Comparison of ENCODE assay signal across 2 cellular contexts in the genomic region with DNA sequence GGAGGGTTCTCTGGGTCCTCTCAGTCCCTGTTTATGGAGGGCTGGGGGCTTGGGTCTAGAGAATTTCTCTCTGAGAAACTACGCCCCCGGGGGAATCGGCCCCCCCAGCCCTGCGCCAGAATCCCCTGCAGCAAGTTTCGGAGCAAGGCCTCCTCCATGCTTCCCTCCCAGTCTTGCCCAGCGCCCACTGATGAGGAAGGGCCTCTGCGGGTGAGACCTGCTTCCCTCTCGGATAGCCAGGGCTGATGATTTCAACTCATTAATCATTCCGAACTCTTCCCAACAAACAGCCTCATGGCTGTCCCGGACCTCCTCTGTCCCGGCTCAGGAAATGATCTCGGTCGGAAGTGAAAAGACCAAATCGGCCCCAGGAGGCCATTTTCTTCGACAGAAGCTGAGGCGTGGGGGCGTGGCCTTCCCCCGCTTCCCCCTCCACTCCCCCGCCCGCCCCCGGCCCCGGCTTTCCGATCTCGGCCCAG.
A peak's percentile ranks its signal among the peaks of the same experiment; 100 is the strongest.
TF ChIP-seq lines count a peak whose summit lies in the region.

No MANE protein-coding gene starts in this region.

TF ChIP-seq in HEK293T, 16 proteins besides CTCF, POLR2A, EP300 and RAD21:
- TF ChIP-seq SP1 (IDR thresholded peaks at IDR 0.05) (no peak), TARDBP (IDR thresholded peaks at IDR 0.05) (no peak), FOXM1 (IDR thresholded peaks at IDR 0.05; ENCODE audit: borderline replicate concordance) (no peak), ELF4 (IDR thresholded peaks at IDR 0.05) (peak; percentile 29)

TF ChIP-seq in GM12878, 131 proteins besides CTCF, POLR2A, EP300 and RAD21 (continues in another document):
- TF ChIP-seq EGR1 (IDR thresholded peaks at IDR 0.05; ENCODE audit: borderline replicate concordance in 1 of 2, low read depth in 2 of 2, low read length in 2 of 2) = peak in 1 of 2 experiments; percentile 85; a peak in 2 of 3 replicates
- TF ChIP-seq DPF2 (IDR thresholded peaks at IDR 0.05) = 0 out of 2 replicates have a peak, but pooled peaks have one; percentile 10
- 0 out of 2 replicates have a peak, but pooled peaks have one; percentile 19 for TF ChIP-seq TARDBP (IDR thresholded peaks at IDR 0.05; ENCODE audit: borderline replicate concordance)
- peak; percentile 93 for TF ChIP-seq YY1 (IDR thresholded peaks at IDR 0.05; ENCODE audit: low read depth, low read length)
- TF ChIP-seq ATF2 (IDR thresholded peaks at IDR 0.05; ENCODE audit: low read length) = no peak
- no peak for TF ChIP-seq SMAD1 (IDR thresholded peaks at IDR 0.05; ENCODE audit: low read depth, partially characterized antibody)
- no peak for TF ChIP-seq HCFC1 (IDR thresholded peaks at IDR 0.05; ENCODE audit: low read length)
- no peak for TF ChIP-seq BCLAF1 (IDR thresholded peaks at IDR 0.05)
- peak; percentile 68 to 89 for TF ChIP-seq SRF (IDR thresholded peaks at IDR 0.05; ENCODE audit: low read depth in 2 of 2, low read length in 2 of 2)
- no peak for TF ChIP-seq CHD2 (IDR thresholded peaks at IDR 0.05; ENCODE audit: borderline replicate concordance, low read depth, low read length)
- no peak for TF ChIP-seq MEF2A (IDR thresholded peaks at IDR 0.05; ENCODE audit: insufficient read depth, low read depth, low read length)
- TF ChIP-seq POLR2AphosphoS5 (IDR thresholded peaks at IDR 0.05; ENCODE audit: low read length) = peak; percentile 81
- TF ChIP-seq, protein P1, sequence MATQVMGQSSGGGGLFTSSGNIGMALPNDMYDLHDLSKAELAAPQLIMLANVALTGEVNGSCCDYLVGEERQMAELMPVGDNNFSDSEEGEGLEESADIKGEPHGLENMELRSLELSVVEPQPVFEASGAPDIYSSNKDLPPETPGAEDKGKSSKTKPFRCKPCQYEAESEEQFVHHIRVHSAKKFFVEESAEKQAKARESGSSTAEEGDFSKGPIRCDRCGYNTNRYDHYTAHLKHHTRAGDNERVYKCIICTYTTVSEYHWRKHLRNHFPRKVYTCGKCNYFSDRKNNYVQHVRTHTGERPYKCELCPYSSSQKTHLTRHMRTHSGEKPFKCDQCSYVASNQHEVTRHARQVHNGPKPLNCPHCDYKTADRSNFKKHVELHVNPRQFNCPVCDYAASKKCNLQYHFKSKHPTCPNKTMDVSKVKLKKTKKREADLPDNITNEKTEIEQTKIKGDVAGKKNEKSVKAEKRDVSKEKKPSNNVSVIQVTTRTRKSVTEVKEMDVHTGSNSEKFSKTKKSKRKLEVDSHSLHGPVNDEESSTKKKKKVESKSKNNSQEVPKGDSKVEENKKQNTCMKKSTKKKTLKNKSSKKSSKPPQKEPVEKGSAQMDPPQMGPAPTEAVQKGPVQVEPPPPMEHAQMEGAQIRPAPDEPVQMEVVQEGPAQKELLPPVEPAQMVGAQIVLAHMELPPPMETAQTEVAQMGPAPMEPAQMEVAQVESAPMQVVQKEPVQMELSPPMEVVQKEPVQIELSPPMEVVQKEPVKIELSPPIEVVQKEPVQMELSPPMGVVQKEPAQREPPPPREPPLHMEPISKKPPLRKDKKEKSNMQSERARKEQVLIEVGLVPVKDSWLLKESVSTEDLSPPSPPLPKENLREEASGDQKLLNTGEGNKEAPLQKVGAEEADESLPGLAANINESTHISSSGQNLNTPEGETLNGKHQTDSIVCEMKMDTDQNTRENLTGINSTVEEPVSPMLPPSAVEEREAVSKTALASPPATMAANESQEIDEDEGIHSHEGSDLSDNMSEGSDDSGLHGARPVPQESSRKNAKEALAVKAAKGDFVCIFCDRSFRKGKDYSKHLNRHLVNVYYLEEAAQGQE (IDR thresholded peaks at IDR 0.05; ENCODE audit: low read depth, low read length) = no peak
- TF ChIP-seq BRCA1 (IDR thresholded peaks at IDR 0.05; ENCODE audit: low read depth, low read length) = no peak
- TF ChIP-seq POU2F2 (IDR thresholded peaks at IDR 0.05; ENCODE audit: borderline replicate concordance, low read depth, low read length) = no peak
- TF ChIP-seq NR2C2 (IDR thresholded peaks at IDR 0.05; ENCODE audit: borderline replicate concordance, control insufficient read depth, insufficient read length, low read depth) = no peak
- TF ChIP-seq MYB (IDR thresholded peaks at IDR 0.05; ENCODE audit: borderline replicate concordance, low read depth, low read length) = no peak
- TF ChIP-seq MTA3 (IDR thresholded peaks at IDR 0.05; ENCODE audit: borderline replicate concordance, low read length) = 0 out of 2 replicates have a peak, but pooled peaks have one; percentile 4
- no peak for TF ChIP-seq CBX5 (IDR thresholded peaks at IDR 0.05; ENCODE audit: low read depth)
- TF ChIP-seq TCF3 (IDR thresholded peaks at IDR 0.05; ENCODE audit: borderline replicate concordance, insufficient read depth, low read depth, low read length) = no peak
- no peak for TF ChIP-seq USF2 (IDR thresholded peaks at IDR 0.05; ENCODE audit: borderline replicate concordance, low read depth, low read length)
- TF ChIP-seq MYC (IDR thresholded peaks at IDR 0.05; ENCODE audit: insufficient read depth, insufficient read length, insufficient replicate concordance, low read length, severe bottlenecking) = no peak
- no peak for TF ChIP-seq RELA (IDR thresholded peaks at IDR 0.05; ENCODE audit: borderline replicate concordance, partially characterized antibody)
- TF ChIP-seq POLR2AphosphoS2 (IDR thresholded peaks at IDR 0.05; ENCODE audit: low read depth, low read length) = peak; percentile 47; the same call in 1 of the 2 replicates
- TF ChIP-seq, protein P2, sequence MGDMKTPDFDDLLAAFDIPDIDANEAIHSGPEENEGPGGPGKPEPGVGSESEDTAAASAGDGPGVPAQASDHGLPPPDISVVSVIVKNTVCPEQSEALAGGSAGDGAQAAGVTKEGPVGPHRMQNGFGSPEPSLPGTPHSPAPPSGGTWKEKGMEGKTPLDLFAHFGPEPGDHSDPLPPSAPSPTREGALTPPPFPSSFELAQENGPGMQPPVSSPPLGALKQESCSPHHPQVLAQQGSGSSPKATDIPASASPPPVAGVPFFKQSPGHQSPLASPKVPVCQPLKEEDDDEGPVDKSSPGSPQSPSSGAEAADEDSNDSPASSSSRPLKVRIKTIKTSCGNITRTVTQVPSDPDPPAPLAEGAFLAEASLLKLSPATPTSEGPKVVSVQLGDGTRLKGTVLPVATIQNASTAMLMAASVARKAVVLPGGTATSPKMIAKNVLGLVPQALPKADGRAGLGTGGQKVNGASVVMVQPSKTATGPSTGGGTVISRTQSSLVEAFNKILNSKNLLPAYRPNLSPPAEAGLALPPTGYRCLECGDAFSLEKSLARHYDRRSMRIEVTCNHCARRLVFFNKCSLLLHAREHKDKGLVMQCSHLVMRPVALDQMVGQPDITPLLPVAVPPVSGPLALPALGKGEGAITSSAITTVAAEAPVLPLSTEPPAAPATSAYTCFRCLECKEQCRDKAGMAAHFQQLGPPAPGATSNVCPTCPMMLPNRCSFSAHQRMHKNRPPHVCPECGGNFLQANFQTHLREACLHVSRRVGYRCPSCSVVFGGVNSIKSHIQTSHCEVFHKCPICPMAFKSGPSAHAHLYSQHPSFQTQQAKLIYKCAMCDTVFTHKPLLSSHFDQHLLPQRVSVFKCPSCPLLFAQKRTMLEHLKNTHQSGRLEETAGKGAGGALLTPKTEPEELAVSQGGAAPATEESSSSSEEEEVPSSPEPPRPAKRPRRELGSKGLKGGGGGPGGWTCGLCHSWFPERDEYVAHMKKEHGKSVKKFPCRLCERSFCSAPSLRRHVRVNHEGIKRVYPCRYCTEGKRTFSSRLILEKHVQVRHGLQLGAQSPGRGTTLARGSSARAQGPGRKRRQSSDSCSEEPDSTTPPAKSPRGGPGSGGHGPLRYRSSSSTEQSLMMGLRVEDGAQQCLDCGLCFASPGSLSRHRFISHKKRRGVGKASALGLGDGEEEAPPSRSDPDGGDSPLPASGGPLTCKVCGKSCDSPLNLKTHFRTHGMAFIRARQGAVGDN (IDR thresholded peaks at IDR 0.05) = peak; percentile 90
- TF ChIP-seq HDGF (IDR thresholded peaks at IDR 0.05) = no peak
- no peak for TF ChIP-seq USF1 (IDR thresholded peaks at IDR 0.05; ENCODE audit: borderline replicate concordance, extremely low read length, insufficient read depth, low read depth, low read length)
- no peak for TF ChIP-seq NBN (IDR thresholded peaks at IDR 0.05)
- no peak for TF ChIP-seq CBFB (IDR thresholded peaks at IDR 0.05; ENCODE audit: low read depth)
- TF ChIP-seq, protein P3, sequence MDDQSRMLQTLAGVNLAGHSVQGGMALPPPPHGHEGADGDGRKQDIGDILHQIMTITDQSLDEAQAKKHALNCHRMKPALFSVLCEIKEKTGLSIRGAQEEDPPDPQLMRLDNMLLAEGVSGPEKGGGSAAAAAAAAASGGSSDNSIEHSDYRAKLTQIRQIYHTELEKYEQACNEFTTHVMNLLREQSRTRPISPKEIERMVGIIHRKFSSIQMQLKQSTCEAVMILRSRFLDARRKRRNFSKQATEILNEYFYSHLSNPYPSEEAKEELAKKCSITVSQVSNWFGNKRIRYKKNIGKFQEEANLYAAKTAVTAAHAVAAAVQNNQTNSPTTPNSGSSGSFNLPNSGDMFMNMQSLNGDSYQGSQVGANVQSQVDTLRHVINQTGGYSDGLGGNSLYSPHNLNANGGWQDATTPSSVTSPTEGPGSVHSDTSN (IDR thresholded peaks at IDR 0.05; ENCODE audit: insufficient replicate concordance, low read depth, low read length) = no peak
- TF ChIP-seq RCOR1 (conservative IDR thresholded peaks at IDR 0.05; ENCODE audit: low read depth, low read length) = no peak
- TF ChIP-seq MTA2 (IDR thresholded peaks at IDR 0.05; ENCODE audit: low read depth) = no peak
- no peak for TF ChIP-seq HDAC6 (IDR thresholded peaks at IDR 0.05; ENCODE audit: unreplicated experiment)
- TF ChIP-seq, protein P4, sequence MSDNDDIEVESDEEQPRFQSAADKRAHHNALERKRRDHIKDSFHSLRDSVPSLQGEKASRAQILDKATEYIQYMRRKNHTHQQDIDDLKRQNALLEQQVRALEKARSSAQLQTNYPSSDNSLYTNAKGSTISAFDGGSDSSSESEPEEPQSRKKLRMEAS (IDR thresholded peaks at IDR 0.05; ENCODE audit: low read depth, low read length) = no peak
- 0 out of 2 replicates have a peak, but pooled peaks have one; percentile 6 for TF ChIP-seq PAX5 (IDR thresholded peaks at IDR 0.05; ENCODE audit: borderline replicate concordance, low read depth, low read length)
- TF ChIP-seq NFXL1 (IDR thresholded peaks at IDR 0.05; ENCODE audit: borderline replicate concordance) = no peak
- TF ChIP-seq ZBTB11 (CRISPR knock-in tag; IDR thresholded peaks at IDR 0.05) = no peak
- TF ChIP-seq ZNF207 (IDR thresholded peaks at IDR 0.05; ENCODE audit: borderline replicate concordance) = no peak
